ENCODE assay signal across 1 cellular context in the genomic region with DNA sequence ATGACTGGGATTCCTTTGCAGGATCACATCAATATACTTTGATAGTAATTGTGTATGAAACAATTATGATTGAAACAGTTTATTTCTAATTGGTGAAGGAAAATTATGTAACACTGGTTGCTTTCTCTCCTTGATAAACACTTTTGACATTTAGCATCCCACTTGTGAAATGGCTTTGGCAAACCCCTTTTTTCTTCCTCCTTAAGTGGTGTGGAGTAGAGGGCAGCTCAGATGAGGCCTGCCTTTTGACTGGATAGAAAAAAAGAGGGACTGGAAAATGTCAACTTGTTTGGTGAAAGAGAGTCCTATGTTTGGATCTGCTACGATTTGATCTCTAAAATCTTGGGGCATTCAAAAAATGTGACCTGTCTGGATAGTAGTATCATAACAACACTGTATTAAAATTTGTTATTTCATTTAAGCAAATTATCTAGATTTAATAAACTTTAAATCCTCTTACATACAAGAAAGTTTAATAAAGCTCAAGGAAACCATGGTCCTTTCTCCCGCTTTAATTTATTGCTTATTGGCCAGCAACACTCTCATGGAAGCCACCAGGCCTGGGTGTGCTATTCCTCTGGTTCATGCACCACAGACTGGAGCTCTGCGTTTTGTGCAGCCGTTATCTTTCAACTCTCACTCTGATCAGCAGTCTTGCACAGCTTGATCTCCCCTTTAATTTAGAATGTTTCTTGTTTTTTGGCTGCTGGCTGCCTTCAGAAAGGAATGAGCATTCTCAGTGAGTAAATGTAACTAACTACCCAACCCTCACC.
TF ChIP-seq lines count a peak whose summit lies in the region.

No MANE protein-coding gene starts in this region.

TF ChIP-seq in SK-N-SH, 30 proteins besides CTCF, POLR2A, EP300 and RAD21 (continued from another document):
- no peak for TF ChIP-seq ZBTB33 (IDR thresholded peaks at IDR 0.05; ENCODE audit: borderline replicate concordance, low read depth)
- TF ChIP-seq FOSL2 (IDR thresholded peaks at IDR 0.05; ENCODE audit: borderline replicate concordance, low read depth) = no peak
- TF ChIP-seq, protein P1, sequence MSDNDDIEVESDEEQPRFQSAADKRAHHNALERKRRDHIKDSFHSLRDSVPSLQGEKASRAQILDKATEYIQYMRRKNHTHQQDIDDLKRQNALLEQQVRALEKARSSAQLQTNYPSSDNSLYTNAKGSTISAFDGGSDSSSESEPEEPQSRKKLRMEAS (IDR thresholded peaks at IDR 0.05; ENCODE audit: low read depth) = no peak
- no peak for TF ChIP-seq CHD2 (IDR thresholded peaks at IDR 0.05; ENCODE audit: low read length, partially characterized antibody)
- no peak for TF ChIP-seq RXRA (IDR thresholded peaks at IDR 0.05; ENCODE audit: borderline replicate concordance, low read depth)
- TF ChIP-seq SMC3 (IDR thresholded peaks at IDR 0.05; ENCODE audit: low read depth, low read length) = no peak
- TF ChIP-seq, protein P2, sequence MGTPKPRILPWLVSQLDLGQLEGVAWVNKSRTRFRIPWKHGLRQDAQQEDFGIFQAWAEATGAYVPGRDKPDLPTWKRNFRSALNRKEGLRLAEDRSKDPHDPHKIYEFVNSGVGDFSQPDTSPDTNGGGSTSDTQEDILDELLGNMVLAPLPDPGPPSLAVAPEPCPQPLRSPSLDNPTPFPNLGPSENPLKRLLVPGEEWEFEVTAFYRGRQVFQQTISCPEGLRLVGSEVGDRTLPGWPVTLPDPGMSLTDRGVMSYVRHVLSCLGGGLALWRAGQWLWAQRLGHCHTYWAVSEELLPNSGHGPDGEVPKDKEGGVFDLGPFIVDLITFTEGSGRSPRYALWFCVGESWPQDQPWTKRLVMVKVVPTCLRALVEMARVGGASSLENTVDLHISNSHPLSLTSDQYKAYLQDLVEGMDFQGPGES (IDR thresholded peaks at IDR 0.05; ENCODE audit: low read depth, low read length) = no peak
- TF ChIP-seq NRF1 (IDR thresholded peaks at IDR 0.05; ENCODE audit: low read depth, low read length) = no peak
- TF ChIP-seq RFX5 (IDR thresholded peaks at IDR 0.05; ENCODE audit: low read length) = no peak
- TF ChIP-seq YY1 (IDR thresholded peaks at IDR 0.05; ENCODE audit: low read depth) = no peak
- TF ChIP-seq, protein P3, sequence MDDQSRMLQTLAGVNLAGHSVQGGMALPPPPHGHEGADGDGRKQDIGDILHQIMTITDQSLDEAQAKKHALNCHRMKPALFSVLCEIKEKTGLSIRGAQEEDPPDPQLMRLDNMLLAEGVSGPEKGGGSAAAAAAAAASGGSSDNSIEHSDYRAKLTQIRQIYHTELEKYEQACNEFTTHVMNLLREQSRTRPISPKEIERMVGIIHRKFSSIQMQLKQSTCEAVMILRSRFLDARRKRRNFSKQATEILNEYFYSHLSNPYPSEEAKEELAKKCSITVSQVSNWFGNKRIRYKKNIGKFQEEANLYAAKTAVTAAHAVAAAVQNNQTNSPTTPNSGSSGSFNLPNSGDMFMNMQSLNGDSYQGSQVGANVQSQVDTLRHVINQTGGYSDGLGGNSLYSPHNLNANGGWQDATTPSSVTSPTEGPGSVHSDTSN (IDR thresholded peaks at IDR 0.05) = no peak
- TF ChIP-seq RCOR1 (IDR thresholded peaks at IDR 0.05; ENCODE audit: low read length) = no peak
- TF ChIP-seq GABPA (IDR thresholded peaks at IDR 0.05; ENCODE audit: low read depth) = no peak
